1 cellular context compared by ENCODE assay signal in the genomic region with DNA sequence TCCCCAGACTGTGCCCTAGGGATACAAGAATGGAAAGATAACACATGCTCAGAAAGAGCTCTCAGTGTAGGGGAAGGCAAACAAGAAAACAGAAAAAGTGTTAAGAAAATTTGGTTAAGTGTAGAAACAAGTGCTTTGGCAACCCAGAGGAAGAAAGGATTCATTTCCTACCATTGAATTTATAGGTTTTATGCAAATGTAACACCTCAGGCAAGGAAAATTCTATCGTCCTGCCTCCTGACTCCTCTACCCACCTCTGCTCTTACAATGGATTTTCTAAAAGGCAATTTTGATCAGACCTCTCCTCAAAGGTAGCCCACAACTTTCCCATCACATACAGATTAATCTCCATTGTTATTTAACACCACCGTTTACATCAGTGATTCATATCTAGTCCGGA.
TF ChIP-seq lines count a peak whose summit lies in the region.

No MANE protein-coding gene starts in this region.

TF ChIP-seq in WTC11, 78 proteins besides CTCF, POLR2A, EP300 and RAD21 (continued from another document):
- no peak for TF ChIP-seq CREM (CRISPR knock-in tag; IDR thresholded peaks at IDR 0.05)
- TF ChIP-seq GRHL2 (CRISPR knock-in tag; IDR thresholded peaks at IDR 0.05; ENCODE audit: insufficient replicate concordance, severe bottlenecking), result no peak
- TF ChIP-seq ZNF232 (CRISPR knock-in tag; IDR thresholded peaks at IDR 0.05), result no peak
- no peak for TF ChIP-seq IRF2 (CRISPR knock-in tag; IDR thresholded peaks at IDR 0.05; ENCODE audit: borderline replicate concordance, low read depth)
TF ChIP-seq in WTC11: peak in this region for 0.
